1 cellular context compared by ENCODE assay signal in genomic region chr4:86934772-86935498, GRCh38.
TF ChIP-seq lines count a peak whose summit lies in the region.

Gene AFF1 (plus strand): TSS chr4:86935011. CDS start chr4:86948534, 13,523 bp downstream.

TF ChIP-seq in HepG2, 621 proteins besides CTCF, POLR2A, EP300 and RAD21 (continued from another document and continues in another):
- TF ChIP-seq ZNF770 (CRISPR knock-in tag; IDR thresholded peaks at IDR 0.05), result peak; percentile 60; the same call in 1 of the 2 replicates
- TF ChIP-seq MED13 (CRISPR knock-in tag; IDR thresholded peaks at IDR 0.05), result no peak
- TF ChIP-seq MAFF (IDR thresholded peaks at IDR 0.05; ENCODE audit: low read depth, low read length), result no peak
- TF ChIP-seq ZNF687 (CRISPR knock-in tag; IDR thresholded peaks at IDR 0.05), result peak; percentile 88
- no peak for TF ChIP-seq JUN (CRISPR knock-in tag; IDR thresholded peaks at IDR 0.05)
- TF ChIP-seq FOXJ3 (CRISPR knock-in tag; IDR thresholded peaks at IDR 0.05; ENCODE audit: borderline replicate concordance), result no peak
- TF ChIP-seq ZNF777 (CRISPR knock-in tag; IDR thresholded peaks at IDR 0.05), result peak; percentile 91
- no peak; the same call in 1 of the 2 replicates for TF ChIP-seq ZNF33B (CRISPR knock-in tag; IDR thresholded peaks at IDR 0.05)
- TF ChIP-seq KLF12 (CRISPR knock-in tag; IDR thresholded peaks at IDR 0.05; ENCODE audit: borderline replicate concordance), result peak; percentile 22; the same call in 1 of the 2 replicates
- TF ChIP-seq ZSCAN22 (CRISPR knock-in tag; IDR thresholded peaks at IDR 0.05), result 0 out of 2 replicates have a peak, but pooled peaks have one; percentile 53
- no peak for TF ChIP-seq FOXK2 (IDR thresholded peaks at IDR 0.05)
- TF ChIP-seq RNF2 (conservative IDR thresholded peaks at IDR 0.05; ENCODE audit: low read depth), result peak; percentile 72; the same call in 1 of the 2 replicates
- no peak for TF ChIP-seq ZNF615 (CRISPR knock-in tag; IDR thresholded peaks at IDR 0.05; ENCODE audit: borderline replicate concordance)
- TF ChIP-seq SP4 (CRISPR knock-in tag; IDR thresholded peaks at IDR 0.05), result peak; percentile 84
- TF ChIP-seq EEA1 (CRISPR knock-in tag; IDR thresholded peaks at IDR 0.05; ENCODE audit: borderline replicate concordance), result peak; percentile 43; the same call in 1 of the 2 replicates
- no peak for TF ChIP-seq ZNF382 (CRISPR knock-in tag; IDR thresholded peaks at IDR 0.05; ENCODE audit: borderline replicate concordance)
- TF ChIP-seq ZNF597 (CRISPR knock-in tag; IDR thresholded peaks at IDR 0.05), result no peak
- no peak for TF ChIP-seq MATR3 (CRISPR knock-in tag; IDR thresholded peaks at IDR 0.05)
- no peak for TF ChIP-seq ZNF354B (CRISPR knock-in tag; IDR thresholded peaks at IDR 0.05)
- no peak for TF ChIP-seq ZNF652 (CRISPR knock-in tag; IDR thresholded peaks at IDR 0.05; ENCODE audit: borderline replicate concordance, low read depth)
- TF ChIP-seq ZBTB20 (CRISPR knock-in tag; IDR thresholded peaks at IDR 0.05; ENCODE audit: borderline replicate concordance, low read depth), result no peak
- peak; percentile 59; the same call in 1 of the 2 replicates for TF ChIP-seq ZNF543 (CRISPR knock-in tag; IDR thresholded peaks at IDR 0.05)
- no peak; the same call in 1 of the 2 replicates for TF ChIP-seq HMGXB3 (CRISPR knock-in tag; IDR thresholded peaks at IDR 0.05; ENCODE audit: borderline replicate concordance)
- TF ChIP-seq ZFP41 (CRISPR knock-in tag; IDR thresholded peaks at IDR 0.05; ENCODE audit: borderline replicate concordance), result no peak
- TF ChIP-seq ZNF710 (CRISPR knock-in tag; IDR thresholded peaks at IDR 0.05; ENCODE audit: borderline replicate concordance), result peak; percentile 62; the same call in 1 of the 2 replicates
- no peak for TF ChIP-seq ZNF20 (CRISPR knock-in tag; IDR thresholded peaks at IDR 0.05)
- peak; percentile 64; the same call in 1 of the 2 replicates for TF ChIP-seq ZNF333 (CRISPR knock-in tag; IDR thresholded peaks at IDR 0.05; ENCODE audit: borderline replicate concordance)
- peak; percentile 76; the same call in 1 of the 2 replicates for TF ChIP-seq CENPBD1 (CRISPR knock-in tag; IDR thresholded peaks at IDR 0.05; ENCODE audit: borderline replicate concordance, low read depth)
- no peak; the same call in 1 of the 2 replicates for TF ChIP-seq TARDBP (CRISPR knock-in tag; IDR thresholded peaks at IDR 0.05)
- TF ChIP-seq SMAD1 (CRISPR knock-in tag; IDR thresholded peaks at IDR 0.05; ENCODE audit: borderline replicate concordance, low read depth), result peak; percentile 87; the same call in 1 of the 2 replicates
- TF ChIP-seq POLR2AphosphoS2 (IDR thresholded peaks at IDR 0.05; ENCODE audit: low read depth, low read length), result no peak
- TF ChIP-seq ZNF749 (CRISPR knock-in tag; IDR thresholded peaks at IDR 0.05; ENCODE audit: borderline replicate concordance), result peak; percentile 49; the same call in 1 of the 2 replicates
- peak; percentile 88 for TF ChIP-seq POLR2G (IDR thresholded peaks at IDR 0.05; ENCODE audit: low read depth, low read length)
- TF ChIP-seq ZNF550 (CRISPR knock-in tag; IDR thresholded peaks at IDR 0.05; ENCODE audit: borderline replicate concordance), result no peak
- TF ChIP-seq HNF4A (CRISPR knock-in tag; IDR thresholded peaks at IDR 0.05), result peak; percentile 17; the same call in 1 of the 2 replicates
- TF ChIP-seq ZNF234 (CRISPR knock-in tag; conservative IDR thresholded peaks at IDR 0.05), result no peak
- no peak for TF ChIP-seq ZNF143 (CRISPR knock-in tag; IDR thresholded peaks at IDR 0.05)
- no peak; the same call in 1 of the 2 replicates for TF ChIP-seq ZNF232 (CRISPR knock-in tag; IDR thresholded peaks at IDR 0.05; ENCODE audit: borderline replicate concordance)
- peak; percentile 92 for TF ChIP-seq ARNT2 (CRISPR knock-in tag; IDR thresholded peaks at IDR 0.05; ENCODE audit: low read depth)
- TF ChIP-seq POGK (CRISPR knock-in tag; conservative IDR thresholded peaks at IDR 0.05), result peak; percentile 79
- no peak for TF ChIP-seq ZNF512 (CRISPR knock-in tag; IDR thresholded peaks at IDR 0.05)
- TF ChIP-seq RXRA (CRISPR knock-in tag; IDR thresholded peaks at IDR 0.05), result peak; percentile 49
- no peak for TF ChIP-seq TEF (CRISPR knock-in tag; IDR thresholded peaks at IDR 0.05)
- TF ChIP-seq HMGA1 (CRISPR knock-in tag; conservative IDR thresholded peaks at IDR 0.05), result no peak
- TF ChIP-seq ZNF343 (CRISPR knock-in tag; IDR thresholded peaks at IDR 0.05), result peak; percentile 76; the same call in 1 of the 2 replicates
